21 cellular contexts compared by ENCODE assay signal in the genomic region with DNA sequence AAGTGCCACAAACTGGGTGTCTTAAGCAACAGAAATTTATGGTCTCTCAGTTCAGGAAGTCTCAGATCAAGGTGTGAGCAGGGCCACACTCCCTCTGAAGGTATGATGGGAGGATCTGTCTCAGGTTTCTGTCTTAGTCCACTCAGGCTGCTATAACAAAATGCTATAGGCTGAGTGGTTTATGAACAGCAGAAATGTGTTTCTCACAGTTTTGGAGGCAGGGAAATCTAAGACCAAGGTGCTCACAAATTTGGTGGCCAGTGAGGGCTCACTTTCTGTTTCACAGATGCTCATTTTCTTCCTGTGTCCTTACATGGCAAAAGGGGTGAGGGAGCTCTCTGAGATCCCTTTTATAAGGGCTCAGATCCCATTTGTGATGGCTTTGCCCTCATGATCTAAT.
DNase-seq lines count a peak whose midpoint lies in the region; ATAC-seq, FAIRE-seq and TF ChIP-seq lines count a peak whose summit lies in the region.
"Had no signal": no experiment of that assay in that cellular context is flagged by ENCODE, and none has a peak within 500 bp of the region (broad histone marks: within the 10 kb centered on the region; RNA-seq: fewer than 3 reads in every experiment).

No MANE protein-coding gene starts in this region.

- H3K9me2 ChIP-seq in Loucy (replicated peaks; ENCODE audit: low read depth, low read length): no peaks in the 10 kb centered on the region

- DNase-seq in GM12892 (ENCODE audit: insufficient read length): no peak
- no peak for DNase-seq in GM13977 (ENCODE audit: low spot score)
- no peak for DNase-seq in NCI-H1417 treated with DMSO at 0.1 percent for 48 hours (lab: John Stamatoyannopoulos, UW)
- no peak for DNase-seq in foreskin melanocyte
- DNase-seq: activated CD4-positive, alpha-beta T cell treated with anti-CD3 and anti-CD28 coated beads for 48 hours; CD4-positive, CD25-positive, alpha-beta regulatory T cell; DMS153; GOT3; hypothalamus; islet precursor cell; NCI-H1092; NCI-H526; SHP77; stimulated activated CD4-positive, alpha-beta T cell treated with anti-CD3 and anti-CD28 coated beads, Interleukin-12 subunit alpha, Interleukin-12 subunit beta, amount 100 ng/mL, for 4 hours had no signal

- H3K9me3 ChIP-seq in Loucy (ENCODE audit: insufficient read depth, low read depth, low read length): no peaks in the 10 kb centered on the region
- H3K9me3 ChIP-seq: right atrium auricular region had no signal

- no peaks in the 10 kb centered on the region for H3K27me3 ChIP-seq in Loucy (ENCODE audit: insufficient read depth, low read length, poor library complexity, severe bottlenecking)
- H3K27me3 ChIP-seq: right atrium auricular region had no signal

- FAIRE-seq in GM12892 (lab: Jason Lieb, UNC): peak; percentile 94
- FAIRE-seq: frontal cortex, TTC549 had no signal

- H3F3A ChIP-seq in Loucy (ENCODE audit: low read depth): no peaks in the 10 kb centered on the region

- peaks cover 11% of the 10 kb centered on the region for H3K4me1 ChIP-seq in Loucy (ENCODE audit: insufficient read depth, low read length, poor library complexity, severe bottlenecking)

- no peak overlapping the region for H3K4me3 ChIP-seq in Loucy (ENCODE audit: low read length, poor library complexity, severe bottlenecking)
- H3K4me3 ChIP-seq: right atrium auricular region had no signal

- ATAC-seq in GM19395 (IDR thresholded peaks at IDR 0.05; ENCODE audit: unreplicated experiment): peak; percentile 39
- ATAC-seq in HG02678 (IDR thresholded peaks at IDR 0.05; ENCODE audit: unreplicated experiment): peak; percentile 30
- ATAC-seq in HG03457 (IDR thresholded peaks at IDR 0.05; ENCODE audit: unreplicated experiment): no peak

- H3K36me3 ChIP-seq in Loucy (ENCODE audit: insufficient read depth, low read length): no peaks in the 10 kb centered on the region
- H3K36me3 ChIP-seq: right atrium auricular region had no signal

- H4K20me1 ChIP-seq in Loucy (ENCODE audit: insufficient read depth, low read length, poor library complexity, severe bottlenecking): no peaks in the 10 kb centered on the region

- no peak for TF ChIP-seq POLR2A in GM12892 (IDR thresholded peaks at IDR 0.05; ENCODE audit: low read depth, low read length)

- no peaks in the 10 kb centered on the region for H3K79me2 ChIP-seq in Loucy (ENCODE audit: insufficient read depth, low read length)

- no peak overlapping the region for H3K9ac ChIP-seq in Loucy (ENCODE audit: low read depth, low read length, poor library complexity, severe bottlenecking)

- TF ChIP-seq CTCF in Loucy (conservative IDR thresholded peaks at IDR 0.05; ENCODE audit: low read length) (no peak), GM13977 (IDR thresholded peaks at IDR 0.05; ENCODE audit: extremely low read depth, insufficient read depth, missing control alignments) (no peak)

- peak overlapping the region; percentile 42 for H2AFZ ChIP-seq in Loucy (ENCODE audit: low read length)

- H3K4me2 ChIP-seq in Loucy (ENCODE audit: low read depth, low read length, poor library complexity, severe bottlenecking): no peak overlapping the region

- in situ Hi-C loops in GM13977 (cut with MboI; ENCODE audit: low pct_unique_long_range_greater_than_20kb, low sequenced_read_pairs, unreplicated experiment): no loop called here
